8 cellular contexts compared by ENCODE assay signal in the genomic region with DNA sequence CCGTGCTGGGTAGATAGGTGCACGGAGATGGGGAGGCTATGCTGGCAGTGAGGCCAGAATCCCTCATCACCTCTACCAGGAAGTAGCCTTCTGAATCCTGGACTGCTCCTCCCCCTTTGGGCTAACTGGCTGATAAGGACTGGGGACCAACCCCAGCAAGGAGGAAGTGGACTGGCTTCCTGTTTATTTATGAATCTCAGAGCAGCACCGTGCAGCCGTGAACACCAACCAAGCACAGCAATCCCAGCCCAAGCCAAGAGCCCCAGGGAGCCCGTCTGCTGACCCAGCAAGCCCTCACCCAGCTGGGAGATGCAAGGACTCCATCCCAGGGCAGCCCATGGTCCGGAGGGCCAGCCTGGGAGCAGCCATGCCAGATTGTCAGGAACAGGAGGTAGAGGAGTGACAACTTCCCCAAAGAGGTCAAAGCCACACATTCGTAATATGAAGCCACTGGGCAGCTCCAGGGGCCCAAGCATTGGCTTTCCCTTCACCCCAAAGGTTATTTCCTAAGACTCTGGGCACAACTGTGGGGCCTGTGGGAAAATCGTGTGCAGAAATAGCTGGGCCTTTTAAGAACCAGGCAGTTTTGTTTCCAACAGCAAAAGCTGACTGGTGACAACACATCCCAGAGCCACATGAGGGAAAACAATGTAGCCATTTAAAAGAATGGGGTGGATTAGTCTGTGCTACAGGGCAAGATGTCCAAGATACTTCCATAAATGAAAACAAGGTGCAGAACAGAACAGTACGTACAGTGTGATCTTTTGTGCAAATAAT. TPM values are rescaled to one million over a fixed set of nuclear protein-coding genes. Genes with fewer than 3 reads are reported as not detected.
DNase-seq lines count a peak whose midpoint lies in the region; ATAC-seq and TF ChIP-seq lines count a peak whose summit lies in the region.

No MANE protein-coding gene starts in this region.

- no peaks in the 10 kb centered on the region for H3K27me3 Mint-ChIP-seq in T-cell
- H3K27me3 Mint-ChIP-seq in stimulated activated naive B cell treated with anti-CD40 and anti-IgM and Interleukin-4, amounts not matched to agents 10 μg/mL and 1 μg/mL and 100 μg/mL, for 72 hours, result no peaks in the 10 kb centered on the region

- TF ChIP-seq CTCF in heart right ventricle (IDR thresholded peaks at IDR 0.05) (no peak), foreskin keratinocyte (conservative IDR thresholded peaks at IDR 0.05) (no peak)

- CTCF ChIA-PET in T-cell (lab: Charles Lee), result interaction anchor here (0.5 to 0.7 kb wide), 4 partner anchors 28 to 971 kb away, joined by 3 to 10 read pairs (median 3); no protein-coding TSS in a partner anchor

- DNase-seq in activated gamma-delta T cell treated with Interleukin-2 at 50 U/mL for 16 hours, result peak; percentile 10
- DNase-seq in activated gamma-delta T cell (lab: John Stamatoyannopoulos, UW), result no peak
- DNase-seq in T-cell, result peak in 4 of 34 experiments; percentile 3 to 49 (median 12)
- DNase-seq in heart right ventricle, result no peak
- peak; percentile 30 for DNase-seq in stimulated activated naive B cell treated with anti-CD40 and anti-IgM and Interleukin-4, amounts not matched to agents 10 μg/mL and 1 μg/mL and 100 μg/mL, for 72 hours
- DNase-seq in foreskin keratinocyte, result no peak

- no peaks in the 10 kb centered on the region for H3K36me3 ChIP-seq in heart right ventricle

- H3K4me3 Mint-ChIP-seq in T-cell, result peak overlapping the region; percentile 67 to 80 (median 75)
- peak overlapping the region; percentile 87 to 89 for H3K4me3 Mint-ChIP-seq in stimulated activated naive B cell treated with anti-CD40 and anti-IgM and Interleukin-4, amounts not matched to agents 10 μg/mL and 1 μg/mL and 100 μg/mL, for 72 hours

- intact Hi-C loops in heart right ventricle (cut with DNase I), result loop anchor here in 6 of 10 donors (5.0 to 10.0 kb wide), 4 partner anchors 73 to 216 kb away; no protein-coding TSS in a partner anchor

- H3K4me1 Mint-ChIP-seq in T-cell, result peaks cover 59 to 69% (median 59%) of the 10 kb centered on the region in 3 donors
- peaks cover 56 to 76% of the 10 kb centered on the region in 2 donors for H3K4me1 Mint-ChIP-seq in stimulated activated naive B cell treated with anti-CD40 and anti-IgM and Interleukin-4, amounts not matched to agents 10 μg/mL and 1 μg/mL and 100 μg/mL, for 72 hours

- ATAC-seq in T-cell (replicated peaks in 1 of 4) (peak in 1 of 4 experiments; percentile 26), heart right ventricle (peak; percentile 39 to 76 (median 57)), HG03025 (IDR thresholded peaks at IDR 0.05; ENCODE audit: low FRiP score, unreplicated experiment) (no peak), GM21360 (IDR thresholded peaks at IDR 0.05; ENCODE audit: unreplicated experiment) (no peak), foreskin keratinocyte (no peak)
- ATAC-seq in stimulated activated naive B cell treated with anti-CD40 and anti-IgM and Interleukin-4, amounts not matched to agents 10 μg/mL and 1 μg/mL and 100 μg/mL, for 72 hours (replicated peaks), result peak; percentile 59

- peaks cover 0 to 75% (median 8%) of the 10 kb centered on the region in 9 donors for H3K4me1 ChIP-seq in heart right ventricle
- no peaks in the 10 kb centered on the region for H3K4me1 ChIP-seq in foreskin keratinocyte

- no peaks in the 10 kb centered on the region for H3K36me3 Mint-ChIP-seq in T-cell
- peaks cover 2 to 14% of the 10 kb centered on the region in 2 donors for H3K36me3 Mint-ChIP-seq in stimulated activated naive B cell treated with anti-CD40 and anti-IgM and Interleukin-4, amounts not matched to agents 10 μg/mL and 1 μg/mL and 100 μg/mL, for 72 hours

- H3K27ac ChIP-seq in heart right ventricle (peak overlapping the region in 5 of 10 donors; percentile 12 to 90 (median 58)), foreskin keratinocyte (no peak overlapping the region)

- no peaks in the 10 kb centered on the region for H3K9me3 ChIP-seq in heart right ventricle

- POLR2A ChIA-PET in T-cell (lab: Charles Lee), result interaction anchor here in 1 of 2 donors (0.6 kb wide), 1 partner anchor 18 kb away, joined by 3 read pairs; no protein-coding TSS in a partner anchor

- peak overlapping the region in 2 of 10 donors; percentile 2 to 38 for H3K4me3 ChIP-seq in heart right ventricle

- WGBS in heart right ventricle, 2 donors, result 48 to 71% methylated on average over 9 of the region's 9 CpGs

- no peaks in the 10 kb centered on the region for H3K9me3 Mint-ChIP-seq in T-cell
- H3K9me3 Mint-ChIP-seq in stimulated activated naive B cell treated with anti-CD40 and anti-IgM and Interleukin-4, amounts not matched to agents 10 μg/mL and 1 μg/mL and 100 μg/mL, for 72 hours, result peaks cover 2 to 4% of the 10 kb centered on the region in 2 donors

- H3K27me3 ChIP-seq in heart right ventricle (no peaks in the 10 kb centered on the region), foreskin keratinocyte (no peaks in the 10 kb centered on the region)

- peak overlapping the region; percentile 95 to 100 for H3K27ac Mint-ChIP-seq in T-cell
- peak overlapping the region; percentile 99 for H3K27ac Mint-ChIP-seq in stimulated activated naive B cell treated with anti-CD40 and anti-IgM and Interleukin-4, amounts not matched to agents 10 μg/mL and 1 μg/mL and 100 μg/mL, for 72 hours

RNA-seq across cellular contexts. Expression of gene PHB1, which starts 23.9 kb away (rescaled TPM):
- 10 to 100 TPM; 49.4 to 84.6 (median 74.7) TPM for total RNA-seq in T-cell
- 100 to 1,000 TPM; 187 to 249 (median 215) TPM for total RNA-seq in heart right ventricle
- polyA plus RNA-seq in heart right ventricle, result 100 to 1,000 TPM; 107 to 317 TPM
- 209 and 244 TPM in 2 replicates for total RNA-seq in foreskin keratinocyte
- 328 and 360 TPM in 2 replicates for polyA plus RNA-seq in foreskin keratinocyte

RNA-seq across cellular contexts. Expression of gene ZNF652, which starts 28.7 kb away (rescaled TPM):
- 10 to 100 TPM; 51.0 to 61.0 (median 57.1) TPM for total RNA-seq in T-cell
- 10 to 100 TPM; 16.0 to 23.8 (median 19.6) TPM for total RNA-seq in heart right ventricle
- polyA plus RNA-seq in heart right ventricle, result 10 to 100 TPM in 1 of 2 donors, 1 to 10 TPM in 1; 5.2 to 35.6 TPM
- total RNA-seq in foreskin keratinocyte, result 13.2 and 13.8 TPM in 2 replicates
- 5.8 and 6.0 TPM in 2 replicates for polyA plus RNA-seq in foreskin keratinocyte

Comparison
In these comparisons a context has a peak if more than half of its experiments do, and no peak if none do; other contexts are left out.
1. DNase-seq: peak in activated gamma-delta T cell treated with Interleukin-2 at 50 U/mL for 16 hours (single experiment) and stimulated activated naive B cell treated with anti-CD40 and anti-IgM and Interleukin-4, amounts not matched to agents 10 μg/mL and 1 μg/mL and 100 μg/mL, for 72 hours (single experiment); none in activated gamma-delta T cell (single experiment), heart right ventricle (0 of 2) and foreskin keratinocyte (0 of 2).
2. ATAC-seq: peak in heart right ventricle (8 of 8) and stimulated activated naive B cell treated with anti-CD40 and anti-IgM and Interleukin-4, amounts not matched to agents 10 μg/mL and 1 μg/mL and 100 μg/mL, for 72 hours (2 of 2); none in HG03025 (single experiment), GM21360 (single experiment) and foreskin keratinocyte (single experiment).